8 cellular contexts compared by ENCODE assay signal in the genomic region with DNA sequence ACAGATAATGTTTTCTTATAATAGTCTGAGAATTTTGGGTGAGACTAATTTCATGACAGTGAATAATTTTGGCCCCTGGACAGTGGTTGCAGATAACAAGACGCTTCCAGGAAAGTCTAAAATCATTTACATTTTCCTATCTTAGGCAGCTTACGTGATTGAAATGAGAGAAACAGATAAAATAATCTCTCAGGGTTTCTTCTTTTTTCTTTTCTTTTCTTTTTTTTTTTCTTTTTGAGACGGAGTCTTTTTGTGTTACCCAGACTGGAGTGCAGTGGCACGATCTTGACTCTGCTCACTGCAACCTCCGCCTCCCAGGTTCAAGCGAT. TPM values are rescaled to one million over a fixed set of nuclear protein-coding genes. Genes with fewer than 3 reads are reported as not detected.
DNase-seq lines count a peak whose midpoint lies in the region; ATAC-seq lines count a peak whose summit lies in the region.

No MANE protein-coding gene starts in this region.

- H2AFZ ChIP-seq in ACC112 (ENCODE audit: low read length, unreplicated experiment) (peak overlapping the region; percentile 39), GM23248 (peak overlapping the region; percentile 75)

- no peak overlapping the region for H3K27ac ChIP-seq in ACC112 (ENCODE audit: low read depth, low read length)
- H3K27ac ChIP-seq in GM23248: peak overlapping the region; percentile 67; the same call in 1 of the 2 replicates

- H3K4me3 ChIP-seq in ACC112 (ENCODE audit: low read depth, low read length) (no peak overlapping the region), GM23248 (peak overlapping the region; percentile 52), mucosa of stomach (ENCODE audit: low read length) (no peak overlapping the region)

- H3K9ac ChIP-seq in GM23248 (peak overlapping the region; percentile 56), mucosa of stomach (ENCODE audit: low read length) (peak overlapping the region; percentile 10)

- H3K4me1 ChIP-seq in ACC112 (ENCODE audit: control insufficient read depth, insufficient read depth, low read length, unreplicated experiment): peaks cover 19% of the 10 kb centered on the region
- peaks cover 25% of the 10 kb centered on the region for H3K4me1 ChIP-seq in GM23248 (ENCODE audit: insufficient read depth)
- peaks cover 15% of the 10 kb centered on the region for H3K4me1 ChIP-seq in mucosa of stomach (ENCODE audit: control insufficient read depth, insufficient read depth, low read length)

- H3K36me3 ChIP-seq in ACC112 (ENCODE audit: insufficient read depth, low read length) (no peaks in the 10 kb centered on the region), GM23248 (ENCODE audit: low read depth) (no peaks in the 10 kb centered on the region), mucosa of stomach (ENCODE audit: control insufficient read depth, insufficient read depth, low read length) (no peaks in the 10 kb centered on the region)

- ATAC-seq in activated naive CD4-positive, alpha-beta T cell treated with anti-CD3 and anti-CD28 coated beads, Interleukin-2, amount 50 U/mL, for 72 hours: no peak
- ATAC-seq in GM21367 (IDR thresholded peaks at IDR 0.05; ENCODE audit: unreplicated experiment) (no peak), GM18909 (IDR thresholded peaks at IDR 0.05; ENCODE audit: poor library complexity, unreplicated experiment) (no peak)

- H3F3A ChIP-seq in GM23248 (ENCODE audit: insufficient read depth): peaks cover 27% of the 10 kb centered on the region

- no peaks in the 10 kb centered on the region for H3K79me2 ChIP-seq in ACC112 (ENCODE audit: control insufficient read depth, insufficient read depth, low read length, unreplicated experiment)
- no peaks in the 10 kb centered on the region for H3K79me2 ChIP-seq in GM23248 (ENCODE audit: insufficient read depth)

- no peaks in the 10 kb centered on the region for H3K9me2 ChIP-seq in GM23248 (ENCODE audit: insufficient read depth)

- H3K27me3 ChIP-seq in ACC112 (ENCODE audit: insufficient read depth, low read length): no peaks in the 10 kb centered on the region
- H3K27me3 ChIP-seq in GM23248 (replicated peaks; ENCODE audit: insufficient read depth): no peaks in the 10 kb centered on the region
- no peaks in the 10 kb centered on the region for H3K27me3 ChIP-seq in mucosa of stomach (ENCODE audit: control insufficient read depth, insufficient read depth, low read length)

- H4K20me1 ChIP-seq in GM23248 (ENCODE audit: insufficient read depth): no peaks in the 10 kb centered on the region

- DNase-seq in GM23248 (no peak), D341Med (ENCODE audit: low spot score) (no peak), NCI-H446 (lab: John Stamatoyannopoulos, UW) (no peak)
- no peak for DNase-seq in activated naive CD4-positive, alpha-beta T cell treated with anti-CD3 and anti-CD28 coated beads, Interleukin-2, amount 50 U/mL, for 72 hours (ENCODE audit: low spot score in 2 of 2)

- 39 to 46% methylated on average over 6 of the region's 6 CpGs for WGBS in GM23248 (ENCODE audit: low coverage in 1 of 2, low lambda C conversion rate in 2 of 2, missing lambda C conversion rate in 2 of 2), 2 experiments

- in situ Hi-C loops in GM23248 (cut with MboI): no loop called here

- H3K9me3 ChIP-seq in GM23248 (ENCODE audit: low read depth): no peaks in the 10 kb centered on the region
- H3K9me3 ChIP-seq in mucosa of stomach (ENCODE audit: control insufficient read depth, low read length): no peaks in the 10 kb centered on the region

- H3K9me3 Mint-ChIP-seq in activated naive CD4-positive, alpha-beta T cell treated with anti-CD3 and anti-CD28 coated beads, Interleukin-2, amount 50 U/mL, for 72 hours: peaks cover 3 to 8% of the 10 kb centered on the region in 2 donors

- H3K27ac Mint-ChIP-seq in activated naive CD4-positive, alpha-beta T cell treated with anti-CD3 and anti-CD28 coated beads, Interleukin-2, amount 50 U/mL, for 72 hours: peak overlapping the region; percentile 78 to 87

- peak overlapping the region; percentile 79 for H3K4me2 ChIP-seq in GM23248 (ENCODE audit: unreplicated experiment)

- peaks cover 13 to 30% of the 10 kb centered on the region in 2 donors for H3K36me3 Mint-ChIP-seq in activated naive CD4-positive, alpha-beta T cell treated with anti-CD3 and anti-CD28 coated beads, Interleukin-2, amount 50 U/mL, for 72 hours

RNA-seq across cellular contexts. Expression of a gene that starts 4.2 kb away (rescaled TPM):
- 13.8 and 28.3 TPM in 2 replicates for total RNA-seq in GM23248 (2014; rRNA removed; shearing (Covaris generic))
- 32.5 and 32.8 TPM in 2 replicates for polyA plus RNA-seq in GM23248 (2016; fragmentation: Nextera tagmentation; extraction: Ambion mirVana)
- 100 to 1,000 TPM; 121 to 169 TPM for total RNA-seq in activated naive CD4-positive, alpha-beta T cell treated with anti-CD3 and anti-CD28 coated beads, Interleukin-2, amount 50 U/mL, for 72 hours

RNA-seq across cellular contexts. Expression of a gene that starts 57.3 kb away (rescaled TPM):
- 1.1 and 2.4 TPM in 2 replicates for total RNA-seq in GM23248 (2014; rRNA removed; shearing (Covaris generic))
- polyA plus RNA-seq in GM23248 (2016; fragmentation: Nextera tagmentation; extraction: Ambion mirVana): 0.91 and 1.1 TPM in 2 replicates
- 100 to 1,000 TPM in 1 of 2 donors, 10 to 100 TPM in 1; 51.3 to 102 TPM for total RNA-seq in activated naive CD4-positive, alpha-beta T cell treated with anti-CD3 and anti-CD28 coated beads, Interleukin-2, amount 50 U/mL, for 72 hours

Comparison
In these comparisons a context has a peak if more than half of its experiments do, and no peak if none do; other contexts are left out.
1. RNA of a gene that starts 57.3 kb away (total RNA-seq): 51.3 to 102 TPM in activated naive CD4-positive, alpha-beta T cell treated with anti-CD3 and anti-CD28 coated beads, Interleukin-2, amount 50 U/mL, for 72 hours; 1.1 to 2.4 TPM in GM23248; every median in the first group is over 10 times any median in the second.